In genomic region chr13:99829156-99829555, GRCh38 we compare ENCODE assay signal across 10 cellular contexts.
"Had no signal": no experiment of that assay in that cellular context is flagged by ENCODE, and none has a peak within 500 bp of the region (broad histone marks: within the 10 kb centered on the region; RNA-seq: fewer than 3 reads in every experiment).

No MANE protein-coding gene starts in this region.

- H3K4me1 ChIP-seq: HAP-1 had no signal

- H3K27ac ChIP-seq: GM23248, KMS-11 had no signal

- ATAC-seq: HCT116 had no signal

- H3K27ac Mint-ChIP-seq: HFFc6 had no signal

- H3K9me3 ChIP-seq: HAP-1 had no signal

- H2AFZ ChIP-seq: GM23248 had no signal

- H3K4me1 Mint-ChIP-seq: IgD-negative memory B cell had no signal

- DNase-seq: GM23248, GOT3, H7, HFFc6, KBM-7 had no signal

- FAIRE-seq: HTR-8/SVneo had no signal

- H3K4me3 ChIP-seq: GM23248, HAP-1 had no signal

- H3K4me3 Mint-ChIP-seq: HFFc6, IgD-negative memory B cell had no signal

- H3K36me3 ChIP-seq: HAP-1 had no signal

- H3K4me2 ChIP-seq: KMS-11 had no signal

- H3K9ac ChIP-seq: GM23248, KMS-11 had no signal

- H3K27me3 Mint-ChIP-seq: IgD-negative memory B cell had no signal

- H3K9me3 Mint-ChIP-seq: HFFc6 had no signal
